Comparison of ENCODE assay signal across 14 cellular contexts in the genomic region with DNA sequence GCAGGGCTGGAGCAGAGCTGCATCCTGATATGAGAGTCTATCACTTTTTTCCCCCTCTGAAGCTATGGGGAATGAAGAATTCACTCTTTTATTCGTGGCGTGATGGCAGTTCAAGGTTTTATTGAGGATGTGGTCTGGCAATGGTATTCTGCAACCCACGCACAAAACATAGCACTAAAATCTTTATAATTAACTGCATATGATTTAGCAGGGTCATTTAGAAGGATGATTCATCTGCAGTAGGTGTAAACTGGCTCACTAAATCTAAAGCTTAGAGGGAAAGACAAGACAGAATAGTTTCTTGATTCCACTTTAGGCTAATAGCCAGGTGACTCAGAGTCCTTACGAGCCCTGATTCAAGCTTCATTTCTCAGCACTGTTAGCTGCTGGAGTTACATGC. TPM values are rescaled to one million over a fixed set of nuclear protein-coding genes. Genes with fewer than 3 reads are reported as not detected.
DNase-seq lines count a peak whose midpoint lies in the region; ATAC-seq and TF ChIP-seq lines count a peak whose summit lies in the region.
"Had no signal": no experiment of that assay in that cellular context is flagged by ENCODE, and none has a peak within 500 bp of the region (broad histone marks: within the 10 kb centered on the region; RNA-seq: fewer than 3 reads in every experiment).

No MANE protein-coding gene starts in this region.

- no peak for TF ChIP-seq CTCF in astrocyte of the spinal cord (IDR thresholded peaks at IDR 0.05; ENCODE audit: low read depth, low read length)

- H2BK5ac ChIP-seq in mesenchymal stem cell (ENCODE audit: low read depth, low read length, poor library complexity, severe bottlenecking): no peak overlapping the region

- H2BK15ac ChIP-seq in mesenchymal stem cell (ENCODE audit: low read depth, poor library complexity, severe bottlenecking): no peak overlapping the region

- H3K18ac ChIP-seq in mesenchymal stem cell (ENCODE audit: low read depth in 1 of 2, low read length in 2 of 2): no peak overlapping the region

- no peak overlapping the region for H2BK120ac ChIP-seq in mesenchymal stem cell (ENCODE audit: low read depth, low read length)

- no peak overlapping the region for H4K8ac ChIP-seq in mesenchymal stem cell (ENCODE audit: low read length)

- H3K4ac ChIP-seq in mesenchymal stem cell (ENCODE audit: low read depth in 1 of 2, low read length in 2 of 2): no peak overlapping the region

- no peak overlapping the region for H2AK5ac ChIP-seq in mesenchymal stem cell (ENCODE audit: low read length, severe bottlenecking)

- H3K4me1 ChIP-seq in mesenchymal stem cell (ENCODE audit: control insufficient read depth, insufficient read depth, low read depth, low read length): no peaks in the 10 kb centered on the region
- H3K4me1 ChIP-seq: BLaER1 had no signal

- H3K23ac ChIP-seq in mesenchymal stem cell (ENCODE audit: low read length in 2 of 2): no peak overlapping the region

- H2BK12ac ChIP-seq in mesenchymal stem cell (ENCODE audit: low read length in 2 of 2): no peak overlapping the region

- H3K27ac ChIP-seq in mesenchymal stem cell (ENCODE audit: low read length, poor library complexity, severe bottlenecking): no peak overlapping the region
- H3K27ac ChIP-seq: BLaER1, esophagus squamous epithelium had no signal

- in situ Hi-C loops in astrocyte of the spinal cord (cut with HindIII; ENCODE audit: low sequenced_read_pairs): no loop called here

- H3K9ac ChIP-seq in mesenchymal stem cell (ENCODE audit: low read length): peak overlapping the region; percentile 45
- H3K9ac ChIP-seq: BLaER1 had no signal

- no peaks in the 10 kb centered on the region for H3K79me1 ChIP-seq in mesenchymal stem cell (replicated peaks; ENCODE audit: low read length, poor library complexity, severe bottlenecking)

- no peak for ATAC-seq in HG02885 (IDR thresholded peaks at IDR 0.05; ENCODE audit: poor library complexity, unreplicated experiment)

- no peak overlapping the region for H3K14ac ChIP-seq in mesenchymal stem cell (ENCODE audit: low read length in 2 of 2)

- DNase-seq in COLO829 (ENCODE audit: low spot score): peak; percentile 67
- DNase-seq in LoVo (ENCODE audit: low spot score): peak; percentile 48
- DNase-seq in astrocyte of the spinal cord (ENCODE audit: low read depth, low spot score): peak; percentile 75
- DNase-seq in mesenchymal stem cell: no peak
- DNase-seq in stimulated activated CD4-positive, alpha-beta T cell treated with anti-CD3 and anti-CD28 coated beads, Interleukin-1b, Interleukin-23, amount 100 ng/mL, for 48 hours: no peak
- DNase-seq in retina: no peak
- DNase-seq in stimulated activated CD4-positive, alpha-beta T cell treated with anti-CD3 and anti-CD28 coated beads, Interleukin-2, amount 100 ng/mL, for 48 hours: no peak
- DNase-seq: esophagus squamous epithelium, H9, NCI-H1436 treated with DMSO at 0.1 percent for 48 hours, NCI-H526 treated with DMSO at 0.1 percent for 48 hours, SIG-M5 had no signal

- no peak overlapping the region for H3K4me3 ChIP-seq in astrocyte of the spinal cord (ENCODE audit: low read depth, low read length)
- H3K4me3 ChIP-seq in mesenchymal stem cell (ENCODE audit: insufficient read depth in 1 of 2, low read depth in 1 of 2, low read length in 2 of 2): no peak overlapping the region
- H3K4me3 ChIP-seq: BLaER1, esophagus squamous epithelium had no signal

- H2AFZ ChIP-seq in mesenchymal stem cell (ENCODE audit: low read depth, low read length): no peak overlapping the region

- H3K27me3 ChIP-seq in mesenchymal stem cell (ENCODE audit: control insufficient read depth in 1 of 2, insufficient read depth in 1 of 2, low read length in 2 of 2): peaks cover 0 to 11% of the 10 kb centered on the region in 2 experiments
- H3K27me3 ChIP-seq: BLaER1 had no signal

- H3K4me2 ChIP-seq in mesenchymal stem cell (ENCODE audit: low read length, poor library complexity, severe bottlenecking): no peak overlapping the region
- H3K4me2 ChIP-seq: BLaER1 had no signal

- H3K36me3 ChIP-seq in mesenchymal stem cell (ENCODE audit: control insufficient read depth in 1 of 2, insufficient read depth in 2 of 2, low read depth in 1 of 2, low read length in 2 of 2): no peaks in the 10 kb centered on the region
- H3K36me3 ChIP-seq: BLaER1, esophagus squamous epithelium had no signal

- no peaks in the 10 kb centered on the region for H3K9me3 ChIP-seq in mesenchymal stem cell (ENCODE audit: control insufficient read depth, low read length)
- H3K9me3 ChIP-seq: BLaER1, esophagus squamous epithelium had no signal

- no peak overlapping the region for H4K91ac ChIP-seq in mesenchymal stem cell (ENCODE audit: low read length)

- WGBS in mesenchymal stem cell: 67% methylated on average over 1 of the region's 4 CpGs

RNA-seq across cellular contexts. Expression of a gene that starts 25.0 kb away (rescaled TPM):
- polyA plus RNA-seq in mesenchymal stem cell (2013, experiment 1 of 2): not detected
- 0.01 TPM for polyA plus RNA-seq in mesenchymal stem cell (2013, experiment 2 of 2)

Comparison
In these comparisons a context has a peak if more than half of its experiments do, and no peak if none do; other contexts are left out.
1. DNase-seq: peak in COLO829 (single experiment), LoVo (single experiment) and astrocyte of the spinal cord (single experiment); none in mesenchymal stem cell (single experiment), stimulated activated CD4-positive, alpha-beta T cell treated with anti-CD3 and anti-CD28 coated beads, Interleukin-1b, Interleukin-23, amount 100 ng/mL, for 48 hours (single experiment), retina (single experiment) and stimulated activated CD4-positive, alpha-beta T cell treated with anti-CD3 and anti-CD28 coated beads, Interleukin-2, amount 100 ng/mL, for 48 hours (0 of 2).